Comparison of ENCODE assay signal across 8 cellular contexts in genomic region chr9:14692918-14693861, GRCh38. TPM values are rescaled to one million over a fixed set of nuclear protein-coding genes. Genes with fewer than 3 reads are reported as not detected.
DNase-seq lines count a peak whose midpoint lies in the region; ATAC-seq and TF ChIP-seq lines count a peak whose summit lies in the region.

A gene with protein sequence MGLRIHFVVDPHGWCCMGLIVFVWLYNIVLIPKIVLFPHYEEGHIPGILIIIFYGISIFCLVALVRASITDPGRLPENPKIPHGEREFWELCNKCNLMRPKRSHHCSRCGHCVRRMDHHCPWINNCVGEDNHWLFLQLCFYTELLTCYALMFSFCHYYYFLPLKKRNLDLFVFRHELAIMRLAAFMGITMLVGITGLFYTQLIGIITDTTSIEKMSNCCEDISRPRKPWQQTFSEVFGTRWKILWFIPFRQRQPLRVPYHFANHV (minus strand): TSS chr9:14693432. CDS start chr9:14674340, 19,092 bp downstream.

- peak within 1 kb of the TSS; percentile 98 for H3K4me3 Mint-ChIP-seq in endothelial cell (ENCODE audit: unreplicated experiment)
- H3K4me3 Mint-ChIP-seq in mesothelial cell of epicardium: peak within 1 kb of the TSS; percentile 97

- H3K27ac Mint-ChIP-seq in endothelial cell (ENCODE audit: unreplicated experiment) (peak within 1 kb of the TSS; percentile 54), mesothelial cell of epicardium (peak within 1 kb of the TSS; percentile 91)

- H3K36me3 Mint-ChIP-seq in endothelial cell (ENCODE audit: low read depth, unreplicated experiment) (peaks cover 10% of the 10 kb centered on the region), mesothelial cell of epicardium (peaks cover 15% of the 10 kb centered on the region)

- TF ChIP-seq CTCF in AG10803 (conservative IDR thresholded peaks at IDR 0.05; ENCODE audit: low read length) (no peak), endothelial cell (IDR thresholded peaks at IDR 0.05; ENCODE audit: unreplicated experiment) (no peak), mesothelial cell of epicardium (IDR thresholded peaks at IDR 0.05; ENCODE audit: unreplicated experiment) (no peak)

- H3K9me3 Mint-ChIP-seq in endothelial cell (ENCODE audit: unreplicated experiment) (no peaks in the 10 kb centered on the region), mesothelial cell of epicardium (no peaks in the 10 kb centered on the region)

- DNase-seq in AG10803 (ENCODE audit: low read depth) (peak; percentile 63), NCI-H526 treated with DMSO at 0.1 percent for 48 hours (lab: John Stamatoyannopoulos, UW) (peak; percentile 89), endothelial cell (ENCODE audit: low spot score) (peak; percentile 56), mesothelial cell of epicardium (ENCODE audit: low spot score in 2 of 2, unreplicated experiment in 2 of 2) (peak; percentile 43 to 69)
- DNase-seq in activated CD8-positive, alpha-beta memory T cell treated with anti-CD3 and anti-CD28 coated beads for 4 hours (ENCODE audit: low read depth in 2 of 2): peak; percentile 29 to 41
- peak; percentile 49 to 53 for DNase-seq in stimulated activated CD8-positive, alpha-beta memory T cell treated with anti-CD3 and anti-CD28 coated beads, Interleukin-15, amount 100 ng/mL, for 48 hours (ENCODE audit: low read depth in 2 of 2)

- ATAC-seq in GM18868 (IDR thresholded peaks at IDR 0.05; ENCODE audit: unreplicated experiment) (peak; percentile 84), HG03097 (IDR thresholded peaks at IDR 0.05; ENCODE audit: low FRiP score, unreplicated experiment) (peak; percentile 83)

- peak within 1 kb of the TSS; percentile 89 for H3K4me3 ChIP-seq in AG10803 (ENCODE audit: low read length)

- H3K4me1 Mint-ChIP-seq in endothelial cell (ENCODE audit: unreplicated experiment) (peaks cover 22% of the 10 kb centered on the region), mesothelial cell of epicardium (peaks cover 23% of the 10 kb centered on the region)

- peaks cover 10% of the 10 kb centered on the region for H3K27me3 Mint-ChIP-seq in endothelial cell (ENCODE audit: unreplicated experiment)
- H3K27me3 Mint-ChIP-seq in mesothelial cell of epicardium (ENCODE audit: low read depth): peaks cover 9% of the 10 kb centered on the region

RNA-seq across cellular contexts. Expression of the gene that starts here (rescaled TPM):
- 16.5 TPM for total RNA-seq in endothelial cell (ENCODE audit: unreplicated experiment)
- 18.5 to 22.4 TPM (median 18.6 TPM) in 3 replicates for total RNA-seq in mesothelial cell of epicardium

Comparison
In these comparisons a context has a peak if more than half of its experiments do, and no peak if none do; other contexts are left out.
1. Peak in every context shown above with its lines: DNase-seq, ATAC-seq and H3K4me3 ChIP-seq.
2. DNase-seq: peak in every context shown above with its lines; median percentile 89 in NCI-H526 treated with DMSO at 0.1 percent for 48 hours; 63 in AG10803; 56 in endothelial cell; 56 in mesothelial cell of epicardium; 51 in stimulated activated CD8-positive, alpha-beta memory T cell treated with anti-CD3 and anti-CD28 coated beads, Interleukin-15, amount 100 ng/mL, for 48 hours; 35 in activated CD8-positive, alpha-beta memory T cell treated with anti-CD3 and anti-CD28 coated beads for 4 hours.